18 cellular contexts compared by ENCODE assay signal in genomic region chr9:93541005-93541404, GRCh38.
"Had no signal": no experiment of that assay in that cellular context is flagged by ENCODE, and none has a peak within 500 bp of the region (broad histone marks: within the 10 kb centered on the region; RNA-seq: fewer than 3 reads in every experiment).

No MANE protein-coding gene starts in this region.

- H3K27ac ChIP-seq: ascending aorta, breast epithelium, hepatocyte, suprapubic skin, transverse colon had no signal

- H3K4me3 Mint-ChIP-seq: activated naive CD4-positive, alpha-beta T cell treated with anti-CD3 and anti-CD28 coated beads, Interleukin-2, amount 10 ng/mL, durations not matched to agents 7 days and 5 days; effector memory CD8-positive, alpha-beta T cell; mesothelial cell of epicardium; natural killer cell treated with Interleukin-12 subunit alpha and Interleukin-12 subunit beta and Interleukin-15 and Interleukin-18, amount 100 ng/mL, for 72 hours; stimulated activated naive CD8-positive, alpha-beta T cell treated with anti-CD3 and anti-CD28 coated beads, Interleukin-15, Interleukin-2, amounts not matched to agents 100 ng/mL and 50 ng/mL, for 24 hours had no signal

- H3K36me3 ChIP-seq: breast epithelium had no signal

- H3K4me1 Mint-ChIP-seq: activated naive CD4-positive, alpha-beta T cell treated with anti-CD3 and anti-CD28 coated beads, Interleukin-2, amount 10 ng/mL, durations not matched to agents 7 days and 5 days; mesothelial cell of epicardium had no signal

- H3K9me3 Mint-ChIP-seq: activated naive CD4-positive, alpha-beta T cell treated with anti-CD3 and anti-CD28 coated beads, Interleukin-2, amount 10 ng/mL, durations not matched to agents 7 days and 5 days; activated T-helper 2 cell treated with anti-CD3 and anti-CD28 coated beads, Interferon-gamma antibody, Interleukin-2, Interleukin-4, amounts not matched to agents 10 μg/mL and 5 μg/mL and 100 μg/mL, durations not matched to agents 14 hours and 24 hours and 36 hours; effector memory CD8-positive, alpha-beta T cell; mesothelial cell of epicardium; natural killer cell treated with Interleukin-12 subunit alpha and Interleukin-12 subunit beta and Interleukin-15 and Interleukin-18, amount 100 ng/mL, for 72 hours; stimulated activated naive CD8-positive, alpha-beta T cell treated with anti-CD3 and anti-CD28 coated beads, Interleukin-15, Interleukin-2, amounts not matched to agents 100 ng/mL and 50 ng/mL, for 24 hours had no signal

- H3K27me3 Mint-ChIP-seq: activated naive CD4-positive, alpha-beta T cell treated with anti-CD3 and anti-CD28 coated beads, Interleukin-2, amount 10 ng/mL, durations not matched to agents 7 days and 5 days; effector memory CD8-positive, alpha-beta T cell; natural killer cell treated with Interleukin-12 subunit alpha and Interleukin-12 subunit beta and Interleukin-15 and Interleukin-18, amount 100 ng/mL, for 72 hours; stimulated activated naive CD8-positive, alpha-beta T cell treated with anti-CD3 and anti-CD28 coated beads, Interleukin-15, Interleukin-2, amounts not matched to agents 100 ng/mL and 50 ng/mL, for 24 hours had no signal

- H3K4me1 ChIP-seq: breast epithelium, transverse colon had no signal

- H3K36me3 Mint-ChIP-seq: natural killer cell treated with Interleukin-12 subunit alpha and Interleukin-12 subunit beta and Interleukin-15 and Interleukin-18, amount 100 ng/mL, for 72 hours had no signal

- H3K4me2 ChIP-seq: hepatocyte had no signal

- H3K9me3 ChIP-seq: ascending aorta, breast epithelium, suprapubic skin, transverse colon had no signal

- H2AFZ ChIP-seq: hepatocyte had no signal

- H3K27me3 ChIP-seq: ascending aorta, breast epithelium, hepatocyte, suprapubic skin, transverse colon had no signal

- ATAC-seq: activated CD4-positive, CD25-positive, alpha-beta regulatory T cell treated with anti-CD3 and anti-CD28 coated beads, Interleukin-2, amount 50 U/mL, for 24 hours; effector memory CD8-positive, alpha-beta T cell had no signal

- DNase-seq: activated naive CD4-positive, alpha-beta T cell treated with anti-CD3 and anti-CD28 coated beads, Interleukin-2, amount 10 ng/mL, durations not matched to agents 7 days and 5 days; dermis blood vessel endothelial cell; effector memory CD8-positive, alpha-beta T cell; occipital lobe; posterior cingulate gyrus; stimulated activated CD4-positive, alpha-beta T cell treated with anti-CD3 and anti-CD28 coated beads, Interleukin-2, amount 100 ng/mL, for 24 hours; T-helper 1 cell; transverse colon had no signal

- H3K27ac Mint-ChIP-seq: activated naive CD4-positive, alpha-beta T cell treated with anti-CD3 and anti-CD28 coated beads, Interleukin-2, amount 10 ng/mL, durations not matched to agents 7 days and 5 days; activated T-helper 2 cell treated with anti-CD3 and anti-CD28 coated beads, Interferon-gamma antibody, Interleukin-2, Interleukin-4, amounts not matched to agents 10 μg/mL and 5 μg/mL and 100 μg/mL, durations not matched to agents 14 hours and 24 hours and 36 hours; mesothelial cell of epicardium; natural killer cell treated with Interleukin-12 subunit alpha and Interleukin-12 subunit beta and Interleukin-15 and Interleukin-18, amount 100 ng/mL, for 72 hours; stimulated activated naive CD8-positive, alpha-beta T cell treated with anti-CD3 and anti-CD28 coated beads, Interleukin-15, Interleukin-2, amounts not matched to agents 100 ng/mL and 50 ng/mL, for 24 hours had no signal

- H3K4me3 ChIP-seq: ascending aorta, breast epithelium, hepatocyte, lung, suprapubic skin, transverse colon had no signal
